15 cellular contexts compared by ENCODE assay signal in genomic region chr15:63855735-63856134, GRCh38. TPM values are rescaled to one million over a fixed set of nuclear protein-coding genes. Genes with fewer than 3 reads are reported as not detected.
DNase-seq lines count a peak whose midpoint lies in the region; ATAC-seq lines count a peak whose summit lies in the region.
"Had no signal": no experiment of that assay in that cellular context is flagged by ENCODE, and none has a peak within 500 bp of the region (broad histone marks: within the 10 kb centered on the region; RNA-seq: fewer than 3 reads in every experiment).

No MANE protein-coding gene starts in this region.

- peaks cover 39% of the 10 kb centered on the region for H3K4me1 Mint-ChIP-seq in activated CD4-positive, alpha-beta memory T cell treated with anti-CD3 and anti-CD28 coated beads for 36 hours (ENCODE audit: low read depth)
- peaks cover 15% of the 10 kb centered on the region for H3K4me1 Mint-ChIP-seq in activated CD4-positive, alpha-beta memory T cell treated with anti-CD3 and anti-CD28 coated beads, Interleukin-2, amount 10 ng/mL, durations not matched to agents 7 days and 5 days
- peaks cover 54% of the 10 kb centered on the region for H3K4me1 Mint-ChIP-seq in activated naive CD4-positive, alpha-beta T cell treated with anti-CD3 and anti-CD28 coated beads, Interleukin-2, amount 50 U/mL, for 24 hours
- peaks cover 22 to 36% (median 29%) of the 10 kb centered on the region in 4 donors for H3K4me1 Mint-ChIP-seq in CD4-positive, CD25-positive, alpha-beta regulatory T cell
- H3K4me1 Mint-ChIP-seq: GM23338 had no signal

- no peak for DNase-seq in activated CD4-positive, alpha-beta memory T cell treated with anti-CD3 and anti-CD28 coated beads for 36 hours
- no peak for DNase-seq in activated CD4-positive, alpha-beta memory T cell treated with anti-CD3 and anti-CD28 coated beads, Interleukin-2, amount 10 ng/mL, durations not matched to agents 7 days and 5 days
- DNase-seq in activated naive CD4-positive, alpha-beta T cell treated with anti-CD3 and anti-CD28 coated beads, Interleukin-2, amount 50 U/mL, for 16 hours, result no peak
- DNase-seq in CD4-positive, CD25-positive, alpha-beta regulatory T cell, result no peak
- peak in 1 of 2 donors; percentile 75 for DNase-seq in trophoblast cell
- DNase-seq: 8988T; AML-193; CD4-positive, alpha-beta memory T cell; DMS79; H7 had no signal

- no peaks in the 10 kb centered on the region for H3K27me3 ChIP-seq in CD4-positive, CD25-positive, alpha-beta regulatory T cell (ENCODE audit: control insufficient read depth, insufficient read depth, low read length)
- no peaks in the 10 kb centered on the region for H3K27me3 ChIP-seq in trophoblast cell (ENCODE audit: insufficient read depth, low read length)
- H3K27me3 ChIP-seq: BLaER1 treated with 17β-estradiol and CSF1 and Interleukin-3, amounts not matched to agents 10 nM and 100 nM had no signal

- H3K4me1 ChIP-seq in CD4-positive, CD25-positive, alpha-beta regulatory T cell (ENCODE audit: control insufficient read depth, insufficient read depth, low read length, poor library complexity, severe bottlenecking), result peaks cover 21% of the 10 kb centered on the region
- H3K4me1 ChIP-seq in trophoblast cell (ENCODE audit: control insufficient read depth in 1 of 2, insufficient read depth in 2 of 2, low read length in 2 of 2), result peaks cover 11 to 22% of the 10 kb centered on the region in 2 experiments

- no peak overlapping the region for H3K23ac ChIP-seq in trophoblast cell (ENCODE audit: low read length)

- H3K9ac ChIP-seq in trophoblast cell (ENCODE audit: low read length), result no peak overlapping the region
- H3K9ac ChIP-seq: BLaER1 treated with 17β-estradiol and CSF1 and Interleukin-3, amounts not matched to agents 10 nM and 100 nM had no signal

- ATAC-seq in CD4-positive, CD25-positive, alpha-beta regulatory T cell (ENCODE audit: low read depth in 2 of 2), result no peak
- no peak for ATAC-seq in HG02571 (IDR thresholded peaks at IDR 0.05; ENCODE audit: unreplicated experiment)
- ATAC-seq: GM12878, GM23338 had no signal

- no peaks in the 10 kb centered on the region for H3K36me3 Mint-ChIP-seq in activated CD4-positive, alpha-beta memory T cell treated with anti-CD3 and anti-CD28 coated beads for 36 hours
- H3K36me3 Mint-ChIP-seq in activated CD4-positive, alpha-beta memory T cell treated with anti-CD3 and anti-CD28 coated beads, Interleukin-2, amount 10 ng/mL, durations not matched to agents 7 days and 5 days (ENCODE audit: low read depth), result no peaks in the 10 kb centered on the region
- H3K36me3 Mint-ChIP-seq in activated naive CD4-positive, alpha-beta T cell treated with anti-CD3 and anti-CD28 coated beads, Interleukin-2, amount 50 U/mL, for 24 hours, result peaks cover 1% of the 10 kb centered on the region
- H3K36me3 Mint-ChIP-seq in CD4-positive, CD25-positive, alpha-beta regulatory T cell, result no peaks in the 10 kb centered on the region
- H3K36me3 Mint-ChIP-seq: CD4-positive, alpha-beta memory T cell had no signal

- no peak overlapping the region for H4K12ac ChIP-seq in trophoblast cell (ENCODE audit: low read depth, low read length)

- H3K9me3 ChIP-seq in CD4-positive, CD25-positive, alpha-beta regulatory T cell (ENCODE audit: control insufficient read depth in 2 of 2, low read length in 2 of 2), result no peaks in the 10 kb centered on the region
- H3K9me3 ChIP-seq in trophoblast cell (ENCODE audit: insufficient read depth, low read depth, low read length), result no peaks in the 10 kb centered on the region
- H3K9me3 ChIP-seq: BLaER1 treated with 17β-estradiol and CSF1 and Interleukin-3, amounts not matched to agents 10 nM and 100 nM had no signal

- WGBS in trophoblast cell (ENCODE audit: extremely low coverage, insufficient coverage, insufficient read length), result no CpG with 5 or more reads among the region's 1 CpG

- peak overlapping the region; percentile 39 for H2BK120ac ChIP-seq in trophoblast cell (ENCODE audit: insufficient read depth, low read length, poor library complexity)

- H4K8ac ChIP-seq in trophoblast cell (ENCODE audit: low read depth, low read length), result no peak overlapping the region

- peak overlapping the region; percentile 76 for H2BK12ac ChIP-seq in trophoblast cell (ENCODE audit: low read length)

- H3K79me2 ChIP-seq in trophoblast cell (ENCODE audit: control insufficient read depth, insufficient read depth, low read length, poor library complexity), result no peaks in the 10 kb centered on the region

- no peak overlapping the region for H3K4ac ChIP-seq in trophoblast cell (ENCODE audit: low read depth, low read length)

- no peak overlapping the region for H3K4me3 ChIP-seq in CD4-positive, CD25-positive, alpha-beta regulatory T cell (ENCODE audit: low read depth, low read length)
- no peak overlapping the region for H3K4me3 ChIP-seq in trophoblast cell (ENCODE audit: low read depth, low read length)
- H3K4me3 ChIP-seq: BLaER1 treated with 17β-estradiol and CSF1 and Interleukin-3, amounts not matched to agents 10 nM and 100 nM; GM12878; GM23338 had no signal

- peak overlapping the region; percentile 18 for H3K27ac Mint-ChIP-seq in activated CD4-positive, alpha-beta memory T cell treated with anti-CD3 and anti-CD28 coated beads for 36 hours
- no peak overlapping the region for H3K27ac Mint-ChIP-seq in activated CD4-positive, alpha-beta memory T cell treated with anti-CD3 and anti-CD28 coated beads, Interleukin-2, amount 10 ng/mL, durations not matched to agents 7 days and 5 days
- H3K27ac Mint-ChIP-seq in activated naive CD4-positive, alpha-beta T cell treated with anti-CD3 and anti-CD28 coated beads, Interleukin-2, amount 50 U/mL, for 24 hours, result peak overlapping the region; percentile 14
- H3K27ac Mint-ChIP-seq in CD4-positive, CD25-positive, alpha-beta regulatory T cell, result peak overlapping the region in 2 of 3 donors; percentile 9 to 34
- H3K27ac Mint-ChIP-seq: GM23338 had no signal

- no peak overlapping the region for H3K27ac ChIP-seq in CD4-positive, CD25-positive, alpha-beta regulatory T cell (ENCODE audit: insufficient read depth, low read length, poor library complexity, severe bottlenecking)
- peak overlapping the region; percentile 70 for H3K27ac ChIP-seq in trophoblast cell (ENCODE audit: low read depth, low read length)
- H3K27ac ChIP-seq: BLaER1 treated with 17β-estradiol and CSF1 and Interleukin-3, amounts not matched to agents 10 nM and 100 nM had no signal

- no peak overlapping the region for H4K91ac ChIP-seq in trophoblast cell (ENCODE audit: low read depth, low read length)

- CTCF ChIA-PET in activated CD4-positive, alpha-beta memory T cell treated with anti-CD3 and anti-CD28 coated beads for 36 hours (lab: Charles Lee), result no interaction called here
- CTCF ChIA-PET in activated CD4-positive, alpha-beta memory T cell treated with anti-CD3 and anti-CD28 coated beads, Interleukin-2, amount 10 ng/mL, durations not matched to agents 7 days and 5 days (lab: Charles Lee), result no interaction called here

- no peaks in the 10 kb centered on the region for H3K27me3 Mint-ChIP-seq in activated CD4-positive, alpha-beta memory T cell treated with anti-CD3 and anti-CD28 coated beads for 36 hours
- no peaks in the 10 kb centered on the region for H3K27me3 Mint-ChIP-seq in activated CD4-positive, alpha-beta memory T cell treated with anti-CD3 and anti-CD28 coated beads, Interleukin-2, amount 10 ng/mL, durations not matched to agents 7 days and 5 days
- no peaks in the 10 kb centered on the region for H3K27me3 Mint-ChIP-seq in activated naive CD4-positive, alpha-beta T cell treated with anti-CD3 and anti-CD28 coated beads, Interleukin-2, amount 50 U/mL, for 24 hours
- H3K27me3 Mint-ChIP-seq in CD4-positive, CD25-positive, alpha-beta regulatory T cell, result no peaks in the 10 kb centered on the region

- H2AK5ac ChIP-seq in trophoblast cell (ENCODE audit: low read length), result no peak overlapping the region

- H3K18ac ChIP-seq in trophoblast cell (ENCODE audit: low read length), result no peak overlapping the region

- H2AFZ ChIP-seq in trophoblast cell (ENCODE audit: insufficient read depth, low read length, poor library complexity), result no peak overlapping the region

- no peak overlapping the region for H3K4me3 Mint-ChIP-seq in activated CD4-positive, alpha-beta memory T cell treated with anti-CD3 and anti-CD28 coated beads for 36 hours
- H3K4me3 Mint-ChIP-seq in activated CD4-positive, alpha-beta memory T cell treated with anti-CD3 and anti-CD28 coated beads, Interleukin-2, amount 10 ng/mL, durations not matched to agents 7 days and 5 days, result no peak overlapping the region
- peak overlapping the region; percentile 15 for H3K4me3 Mint-ChIP-seq in activated naive CD4-positive, alpha-beta T cell treated with anti-CD3 and anti-CD28 coated beads, Interleukin-2, amount 50 U/mL, for 24 hours
- H3K4me3 Mint-ChIP-seq in CD4-positive, CD25-positive, alpha-beta regulatory T cell, result no peak overlapping the region
- H3K4me3 Mint-ChIP-seq: CD4-positive, alpha-beta memory T cell; GM23338 had no signal

- no peak overlapping the region for H2BK5ac ChIP-seq in trophoblast cell (ENCODE audit: low read depth, low read length, poor library complexity)

- POLR2A ChIA-PET in activated CD4-positive, alpha-beta memory T cell treated with anti-CD3 and anti-CD28 coated beads for 36 hours (lab: Charles Lee), result no interaction called here
- POLR2A ChIA-PET in activated CD4-positive, alpha-beta memory T cell treated with anti-CD3 and anti-CD28 coated beads, Interleukin-2, amount 10 ng/mL, durations not matched to agents 7 days and 5 days (lab: Charles Lee), result no interaction called here

- no peak overlapping the region for H3K14ac ChIP-seq in trophoblast cell (ENCODE audit: low read length)

- no peak overlapping the region for H3K4me2 ChIP-seq in trophoblast cell (ENCODE audit: low read length)
- H3K4me2 ChIP-seq: BLaER1 treated with 17β-estradiol and CSF1 and Interleukin-3, amounts not matched to agents 10 nM and 100 nM; GM23338 had no signal

- peaks cover 38% of the 10 kb centered on the region for H3K79me1 ChIP-seq in trophoblast cell (ENCODE audit: low read length)

- H3K9me3 Mint-ChIP-seq in activated CD4-positive, alpha-beta memory T cell treated with anti-CD3 and anti-CD28 coated beads for 36 hours, result no peaks in the 10 kb centered on the region
- no peaks in the 10 kb centered on the region for H3K9me3 Mint-ChIP-seq in activated CD4-positive, alpha-beta memory T cell treated with anti-CD3 and anti-CD28 coated beads, Interleukin-2, amount 10 ng/mL, durations not matched to agents 7 days and 5 days
- H3K9me3 Mint-ChIP-seq in activated naive CD4-positive, alpha-beta T cell treated with anti-CD3 and anti-CD28 coated beads, Interleukin-2, amount 50 U/mL, for 24 hours, result no peaks in the 10 kb centered on the region
- H3K9me3 Mint-ChIP-seq in CD4-positive, CD25-positive, alpha-beta regulatory T cell, result peaks cover 0 to 4% (median 0%) of the 10 kb centered on the region in 7 donors
- H3K9me3 Mint-ChIP-seq: CD4-positive, alpha-beta memory T cell had no signal

- intact Hi-C loops in activated CD4-positive, alpha-beta memory T cell treated with anti-CD3 and anti-CD28 coated beads for 36 hours (cut with micrococcal nuclease), result no loop called here

- no peaks in the 10 kb centered on the region for H3K36me3 ChIP-seq in CD4-positive, CD25-positive, alpha-beta regulatory T cell (ENCODE audit: control insufficient read depth, insufficient read depth, low read length)
- no peaks in the 10 kb centered on the region for H3K36me3 ChIP-seq in trophoblast cell (ENCODE audit: control insufficient read depth in 1 of 2, insufficient read depth in 2 of 2, low read length in 2 of 2)
- H3K36me3 ChIP-seq: BLaER1 treated with 17β-estradiol and CSF1 and Interleukin-3, amounts not matched to agents 10 nM and 100 nM had no signal

RNA-seq across cellular contexts. Expression of gene HERC1, which starts 22.0 kb away (rescaled TPM):
- 10 to 100 TPM; 48.6 to 55.7 TPM for total RNA-seq in activated CD4-positive, alpha-beta memory T cell treated with anti-CD3 and anti-CD28 coated beads for 36 hours
- 10 to 100 TPM; 70.1 to 72.6 TPM for total RNA-seq in activated CD4-positive, alpha-beta memory T cell treated with anti-CD3 and anti-CD28 coated beads, Interleukin-2, amount 10 ng/mL, durations not matched to agents 7 days and 5 days
- total RNA-seq in CD4-positive, CD25-positive, alpha-beta regulatory T cell, result 297 TPM
- polyA plus RNA-seq in CD4-positive, CD25-positive, alpha-beta regulatory T cell, result 10 to 100 TPM; 22.7 to 29.2 (median 26.4) TPM
- polyA plus RNA-seq in trophoblast cell (2013), result 29.8 and 34.2 TPM in 2 replicates
